In the genomic region with DNA sequence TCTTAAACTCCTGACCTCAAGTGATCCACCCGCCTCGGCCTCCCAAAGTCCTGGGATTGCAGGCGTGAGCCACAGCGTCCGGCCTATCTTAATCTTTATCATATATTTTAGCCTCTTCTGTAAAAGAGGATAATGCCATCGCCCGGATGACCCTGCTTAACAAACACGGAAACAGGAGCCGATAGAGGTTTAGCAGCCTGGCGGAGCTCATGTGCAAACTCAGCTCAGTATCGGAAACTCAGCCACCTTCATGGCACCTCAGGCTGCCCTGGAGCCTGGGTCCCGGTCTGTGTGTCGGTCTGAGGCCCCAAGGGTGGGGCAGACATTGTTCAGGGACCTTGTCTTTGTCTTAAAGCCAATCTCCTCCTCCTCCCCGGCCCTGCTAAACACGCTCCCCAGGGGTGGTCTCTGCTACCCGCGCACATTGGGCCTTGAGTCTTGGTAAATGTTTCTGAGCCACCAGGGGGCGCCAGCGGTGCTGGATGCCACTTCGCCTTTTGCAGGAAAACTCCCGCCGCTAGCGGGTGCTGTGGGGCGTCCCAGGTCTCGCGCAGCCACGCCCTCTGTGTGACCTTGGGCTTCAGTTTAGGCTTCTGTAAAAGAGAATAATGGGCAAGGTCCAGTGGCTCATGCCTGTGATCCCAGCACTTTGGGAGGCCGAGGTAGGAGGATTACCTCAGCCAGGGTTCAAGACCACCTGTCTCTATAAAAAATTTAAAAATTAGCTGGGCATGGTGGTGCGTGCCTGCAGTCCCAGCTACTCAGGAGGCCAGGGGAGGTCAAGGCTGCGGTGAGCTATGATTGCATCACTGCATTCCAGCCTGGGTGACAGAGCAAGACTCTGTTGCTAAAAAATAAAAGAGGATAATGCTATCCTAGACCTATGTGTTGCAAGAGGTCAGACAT, we compare ENCODE assay signal across 8 cellular contexts.
A peak's percentile ranks its signal among the peaks of the same experiment; 100 is the strongest.
DNase-seq lines count a peak whose midpoint lies in the region; ATAC-seq lines count a peak whose summit lies in the region.

No MANE protein-coding gene starts in this region.

- ATAC-seq in GM18517 (IDR thresholded peaks at IDR 0.05; ENCODE audit: unreplicated experiment), result peak; percentile 68
- ATAC-seq in HG03025 (IDR thresholded peaks at IDR 0.05; ENCODE audit: low FRiP score, unreplicated experiment), result no peak

- DNase-seq in ACHN, result peak; percentile 64
- peak; percentile 90 for DNase-seq in KG1 (lab: John Stamatoyannopoulos, UW)
- DNase-seq in T-helper 22 cell (ENCODE audit: low read depth), result peak; percentile 79
- peak in 34 of 56 donors; percentile 3 to 80 (median 40) for DNase-seq in amygdala (lab: John Stamatoyannopoulos, UW)
- peak in 35 of 51 donors; percentile 5 to 77 (median 42) for DNase-seq in hypothalamus (lab: John Stamatoyannopoulos, UW)
- DNase-seq in skeletal muscle cell (ENCODE audit: low read depth), result peak; percentile 76

- in situ Hi-C loops in ACHN (cut with HindIII; ENCODE audit: low pct_ligation_motif_present, low pct_unique_long_range_greater_than_20kb, low sequenced_read_pairs), result no loop called here

- no peak overlapping the region for H3K4me3 ChIP-seq in skeletal muscle cell (ENCODE audit: low read depth, low read length)

Comparison
In these comparisons a context has a peak if more than half of its experiments do, and no peak if none do; other contexts are left out.
1. DNase-seq: peak in every context shown above with its lines; median percentile 90 in KG1; 79 in T-helper 22 cell; 76 in skeletal muscle cell; 64 in ACHN; 42 in hypothalamus; 40 in amygdala.